In the genomic region with DNA sequence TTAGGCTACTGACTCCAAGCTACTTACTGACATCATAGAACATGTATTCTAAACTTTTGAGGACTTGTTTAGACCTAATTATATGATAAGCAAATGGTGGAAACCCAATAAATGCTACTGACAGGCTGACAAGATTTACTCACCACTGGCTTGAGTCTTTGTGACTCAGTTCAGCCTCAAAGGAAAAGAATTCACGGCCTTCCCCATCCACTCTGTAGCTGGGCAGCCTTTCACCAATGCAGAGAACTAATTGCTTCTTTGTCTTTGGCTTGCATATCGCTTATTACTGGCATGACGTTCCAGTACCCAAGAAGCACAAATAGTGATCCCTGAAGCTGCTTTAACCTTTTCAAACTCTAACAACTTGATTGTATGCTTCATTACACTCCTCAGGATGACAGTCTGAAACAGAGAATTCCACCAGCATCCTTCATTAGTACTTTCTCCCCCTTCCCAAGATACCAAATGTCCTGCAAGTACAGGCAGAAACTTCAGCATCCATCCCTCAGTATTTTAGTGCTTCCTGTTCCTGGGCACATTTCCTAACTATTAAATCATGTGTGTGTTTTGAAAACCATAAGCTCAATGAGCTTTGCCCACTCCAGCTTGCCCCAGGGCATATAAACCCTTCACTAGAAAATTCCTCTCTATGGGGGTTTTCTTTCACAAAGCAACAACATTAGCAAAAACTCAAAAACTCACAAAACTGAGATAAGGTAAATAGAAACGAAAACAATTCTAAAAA, we compare ENCODE assay signal across 1 cellular context.
TF ChIP-seq lines count a peak whose summit lies in the region.

No MANE protein-coding gene starts in this region.

TF ChIP-seq in H1, 55 proteins besides CTCF, POLR2A, EP300 and RAD21 (continued from another document):
- TF ChIP-seq, protein P1, sequence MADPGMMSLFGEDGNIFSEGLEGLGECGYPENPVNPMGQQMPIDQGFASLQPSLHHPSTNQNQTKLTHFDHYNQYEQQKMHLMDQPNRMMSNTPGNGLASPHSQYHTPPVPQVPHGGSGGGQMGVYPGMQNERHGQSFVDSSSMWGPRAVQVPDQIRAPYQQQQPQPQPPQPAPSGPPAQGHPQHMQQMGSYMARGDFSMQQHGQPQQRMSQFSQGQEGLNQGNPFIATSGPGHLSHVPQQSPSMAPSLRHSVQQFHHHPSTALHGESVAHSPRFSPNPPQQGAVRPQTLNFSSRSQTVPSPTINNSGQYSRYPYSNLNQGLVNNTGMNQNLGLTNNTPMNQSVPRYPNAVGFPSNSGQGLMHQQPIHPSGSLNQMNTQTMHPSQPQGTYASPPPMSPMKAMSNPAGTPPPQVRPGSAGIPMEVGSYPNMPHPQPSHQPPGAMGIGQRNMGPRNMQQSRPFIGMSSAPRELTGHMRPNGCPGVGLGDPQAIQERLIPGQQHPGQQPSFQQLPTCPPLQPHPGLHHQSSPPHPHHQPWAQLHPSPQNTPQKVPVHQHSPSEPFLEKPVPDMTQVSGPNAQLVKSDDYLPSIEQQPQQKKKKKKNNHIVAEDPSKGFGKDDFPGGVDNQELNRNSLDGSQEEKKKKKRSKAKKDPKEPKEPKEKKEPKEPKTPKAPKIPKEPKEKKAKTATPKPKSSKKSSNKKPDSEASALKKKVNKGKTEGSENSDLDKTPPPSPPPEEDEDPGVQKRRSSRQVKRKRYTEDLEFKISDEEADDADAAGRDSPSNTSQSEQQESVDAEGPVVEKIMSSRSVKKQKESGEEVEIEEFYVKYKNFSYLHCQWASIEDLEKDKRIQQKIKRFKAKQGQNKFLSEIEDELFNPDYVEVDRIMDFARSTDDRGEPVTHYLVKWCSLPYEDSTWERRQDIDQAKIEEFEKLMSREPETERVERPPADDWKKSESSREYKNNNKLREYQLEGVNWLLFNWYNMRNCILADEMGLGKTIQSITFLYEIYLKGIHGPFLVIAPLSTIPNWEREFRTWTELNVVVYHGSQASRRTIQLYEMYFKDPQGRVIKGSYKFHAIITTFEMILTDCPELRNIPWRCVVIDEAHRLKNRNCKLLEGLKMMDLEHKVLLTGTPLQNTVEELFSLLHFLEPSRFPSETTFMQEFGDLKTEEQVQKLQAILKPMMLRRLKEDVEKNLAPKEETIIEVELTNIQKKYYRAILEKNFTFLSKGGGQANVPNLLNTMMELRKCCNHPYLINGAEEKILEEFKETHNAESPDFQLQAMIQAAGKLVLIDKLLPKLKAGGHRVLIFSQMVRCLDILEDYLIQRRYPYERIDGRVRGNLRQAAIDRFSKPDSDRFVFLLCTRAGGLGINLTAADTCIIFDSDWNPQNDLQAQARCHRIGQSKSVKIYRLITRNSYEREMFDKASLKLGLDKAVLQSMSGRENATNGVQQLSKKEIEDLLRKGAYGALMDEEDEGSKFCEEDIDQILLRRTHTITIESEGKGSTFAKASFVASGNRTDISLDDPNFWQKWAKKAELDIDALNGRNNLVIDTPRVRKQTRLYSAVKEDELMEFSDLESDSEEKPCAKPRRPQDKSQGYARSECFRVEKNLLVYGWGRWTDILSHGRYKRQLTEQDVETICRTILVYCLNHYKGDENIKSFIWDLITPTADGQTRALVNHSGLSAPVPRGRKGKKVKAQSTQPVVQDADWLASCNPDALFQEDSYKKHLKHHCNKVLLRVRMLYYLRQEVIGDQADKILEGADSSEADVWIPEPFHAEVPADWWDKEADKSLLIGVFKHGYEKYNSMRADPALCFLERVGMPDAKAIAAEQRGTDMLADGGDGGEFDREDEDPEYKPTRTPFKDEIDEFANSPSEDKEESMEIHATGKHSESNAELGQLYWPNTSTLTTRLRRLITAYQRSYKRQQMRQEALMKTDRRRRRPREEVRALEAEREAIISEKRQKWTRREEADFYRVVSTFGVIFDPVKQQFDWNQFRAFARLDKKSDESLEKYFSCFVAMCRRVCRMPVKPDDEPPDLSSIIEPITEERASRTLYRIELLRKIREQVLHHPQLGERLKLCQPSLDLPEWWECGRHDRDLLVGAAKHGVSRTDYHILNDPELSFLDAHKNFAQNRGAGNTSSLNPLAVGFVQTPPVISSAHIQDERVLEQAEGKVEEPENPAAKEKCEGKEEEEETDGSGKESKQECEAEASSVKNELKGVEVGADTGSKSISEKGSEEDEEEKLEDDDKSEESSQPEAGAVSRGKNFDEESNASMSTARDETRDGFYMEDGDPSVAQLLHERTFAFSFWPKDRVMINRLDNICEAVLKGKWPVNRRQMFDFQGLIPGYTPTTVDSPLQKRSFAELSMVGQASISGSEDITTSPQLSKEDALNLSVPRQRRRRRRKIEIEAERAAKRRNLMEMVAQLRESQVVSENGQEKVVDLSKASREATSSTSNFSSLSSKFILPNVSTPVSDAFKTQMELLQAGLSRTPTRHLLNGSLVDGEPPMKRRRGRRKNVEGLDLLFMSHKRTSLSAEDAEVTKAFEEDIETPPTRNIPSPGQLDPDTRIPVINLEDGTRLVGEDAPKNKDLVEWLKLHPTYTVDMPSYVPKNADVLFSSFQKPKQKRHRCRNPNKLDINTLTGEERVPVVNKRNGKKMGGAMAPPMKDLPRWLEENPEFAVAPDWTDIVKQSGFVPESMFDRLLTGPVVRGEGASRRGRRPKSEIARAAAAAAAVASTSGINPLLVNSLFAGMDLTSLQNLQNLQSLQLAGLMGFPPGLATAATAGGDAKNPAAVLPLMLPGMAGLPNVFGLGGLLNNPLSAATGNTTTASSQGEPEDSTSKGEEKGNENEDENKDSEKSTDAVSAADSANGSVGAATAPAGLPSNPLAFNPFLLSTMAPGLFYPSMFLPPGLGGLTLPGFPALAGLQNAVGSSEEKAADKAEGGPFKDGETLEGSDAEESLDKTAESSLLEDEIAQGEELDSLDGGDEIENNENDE (IDR thresholded peaks at IDR 0.05; ENCODE audit: insufficient replicate concordance, low read length): no peak
- TF ChIP-seq RXRA (IDR thresholded peaks at IDR 0.05; ENCODE audit: insufficient read depth, low read depth, low read length) (no peak), KDM1A (IDR thresholded peaks at IDR 0.05; ENCODE audit: borderline replicate concordance, low read length) (no peak), RFX5 (IDR thresholded peaks at IDR 0.05; ENCODE audit: borderline replicate concordance, low read depth, low read length) (no peak), TCF12 (IDR thresholded peaks at IDR 0.05; ENCODE audit: low read depth, low read length) (no peak)
